23 cellular contexts compared by ENCODE assay signal in the genomic region with DNA sequence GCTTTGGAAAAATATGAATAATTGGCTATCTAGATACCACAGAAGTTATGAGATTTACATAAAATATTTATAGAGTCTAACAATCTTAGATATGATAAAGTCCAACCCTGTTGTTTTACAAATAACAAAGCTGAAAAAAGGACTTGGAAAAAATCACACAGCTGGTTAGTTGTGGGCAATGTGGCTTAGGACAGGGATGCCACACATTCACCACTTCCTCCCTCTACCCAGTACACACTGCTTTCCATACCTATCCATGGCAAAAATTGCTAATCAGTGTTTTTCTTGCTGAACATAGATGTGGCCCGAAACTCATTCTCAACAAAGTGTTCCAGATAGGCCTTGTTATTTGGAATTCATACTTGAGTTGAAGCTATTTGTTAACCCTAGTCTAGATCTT.
"Had no signal": no experiment of that assay in that cellular context is flagged by ENCODE, and none has a peak within 500 bp of the region (broad histone marks: within the 10 kb centered on the region; RNA-seq: fewer than 3 reads in every experiment).

No MANE protein-coding gene starts in this region.

- H3K27me3 ChIP-seq: brain microvascular endothelial cell, hepatocyte, spleen, thyroid gland, upper lobe of right lung had no signal

- H3K4me1 Mint-ChIP-seq: activated naive CD4-positive, alpha-beta T cell treated with anti-CD3 and anti-CD28 coated beads, Interleukin-2, amount 50 U/mL, for 24 hours; natural killer cell had no signal

- DNase-seq: activated CD4-positive, alpha-beta T cell treated with anti-CD3 and anti-CD28 coated beads, Interleukin-2, amount 50 U/mL, for 1 hour; activated CD8-positive, alpha-beta T cell treated with anti-CD3 and anti-CD28 coated beads, Interleukin-2, amount 10 ng/mL, durations not matched to agents 7 days and 5 days; activated gamma-delta T cell treated with Interleukin-2 at 50 U/mL for 16 hours; aorta; brain microvascular endothelial cell; caudate nucleus; dermis blood vessel endothelial cell; effector CD8-positive, alpha-beta T cell; erythroblast; glutamatergic neuron; left ventricle myocardium inferior; natural killer cell; spleen; stimulated activated CD4-positive, alpha-beta T cell treated with anti-CD3 and anti-CD28 coated beads, Interleukin-4, amount 100 ng/mL, for 24 hours; stimulated activated naive CD8-positive, alpha-beta T cell treated with anti-CD3 and anti-CD28 coated beads, Interleukin-15, Interleukin-2, amounts not matched to agents 100 U/mL and 50 U/mL, for 24 hours; substantia nigra; T-helper 2 cell; thyroid gland; upper lobe of right lung had no signal

- H3K4me3 ChIP-seq: hepatocyte, left ventricle myocardium inferior, spleen, thyroid gland, upper lobe of right lung had no signal

- H3K9me3 Mint-ChIP-seq: activated naive CD4-positive, alpha-beta T cell treated with anti-CD3 and anti-CD28 coated beads, Interleukin-2, amount 50 U/mL, for 24 hours had no signal

- H3K27ac ChIP-seq: brain microvascular endothelial cell, hepatocyte, left ventricle myocardium inferior, spleen, thyroid gland, upper lobe of right lung, VCaP had no signal

- H3K27me3 Mint-ChIP-seq: activated naive CD4-positive, alpha-beta T cell treated with anti-CD3 and anti-CD28 coated beads, Interleukin-2, amount 50 U/mL, for 24 hours; progenitor cell of endocrine pancreas had no signal

- H3K4me1 ChIP-seq: left ventricle myocardium inferior, spleen, thyroid gland, upper lobe of right lung had no signal

- H2AFZ ChIP-seq: hepatocyte had no signal

- H3K36me3 Mint-ChIP-seq: activated naive CD4-positive, alpha-beta T cell treated with anti-CD3 and anti-CD28 coated beads, Interleukin-2, amount 50 U/mL, for 24 hours; natural killer cell had no signal

- H3K9me3 ChIP-seq: left ventricle myocardium inferior, thyroid gland, upper lobe of right lung had no signal

- H3K4me3 Mint-ChIP-seq: activated CD8-positive, alpha-beta T cell treated with anti-CD3 and anti-CD28 coated beads, Interleukin-2, amount 10 ng/mL, durations not matched to agents 7 days and 5 days; activated naive CD4-positive, alpha-beta T cell treated with anti-CD3 and anti-CD28 coated beads, Interleukin-2, amount 50 U/mL, for 24 hours; natural killer cell had no signal

- H3K79me2 ChIP-seq: hepatocyte had no signal

- H3K36me3 ChIP-seq: brain microvascular endothelial cell, left ventricle myocardium inferior, spleen, thyroid gland, upper lobe of right lung had no signal

- H3K27ac Mint-ChIP-seq: activated CD8-positive, alpha-beta T cell treated with anti-CD3 and anti-CD28 coated beads, Interleukin-2, amount 10 ng/mL, durations not matched to agents 7 days and 5 days; activated naive CD4-positive, alpha-beta T cell treated with anti-CD3 and anti-CD28 coated beads, Interleukin-2, amount 50 U/mL, for 24 hours; natural killer cell; progenitor cell of endocrine pancreas had no signal

- H3K4me2 ChIP-seq: hepatocyte had no signal
